In the genomic region with DNA sequence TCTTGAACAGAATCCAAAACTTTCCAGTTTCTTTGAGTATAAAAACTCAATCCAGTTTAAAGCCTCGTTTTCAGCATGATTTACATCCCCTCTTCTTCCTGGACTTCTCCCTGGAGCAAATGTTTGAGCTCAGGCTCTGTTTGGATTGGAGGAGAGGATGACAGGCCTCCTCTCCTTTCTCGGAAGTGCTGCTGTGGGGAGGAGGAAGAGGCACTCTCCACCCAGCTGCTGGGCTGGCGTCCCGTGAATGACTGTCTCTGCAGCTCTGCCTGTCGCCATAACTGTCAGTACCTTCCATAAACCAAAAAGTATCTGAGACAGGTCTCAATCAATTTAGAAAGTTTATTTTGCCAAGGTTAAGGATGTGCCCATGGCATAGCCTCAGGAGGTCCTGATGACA, we compare ENCODE assay signal across 17 cellular contexts.
DNase-seq lines count a peak whose midpoint lies in the region; ATAC-seq and TF ChIP-seq lines count a peak whose summit lies in the region.
"Had no signal": no experiment of that assay in that cellular context is flagged by ENCODE, and none has a peak within 500 bp of the region (broad histone marks: within the 10 kb centered on the region; RNA-seq: fewer than 3 reads in every experiment).

No MANE protein-coding gene starts in this region.

- TF ChIP-seq EP300 in SK-N-SH (IDR thresholded peaks at IDR 0.05; ENCODE audit: borderline replicate concordance in 1 of 2, low read depth in 1 of 2, low read length in 1 of 2) = no peak

- CTCF ChIA-PET in OCI-LY7 (lab: Charles Lee; ENCODE audit: unreplicated experiment) = no interaction called here
- CTCF ChIA-PET in SK-N-SH (lab: Yijun Ruan, JAX) = no interaction called here

- 28 to 38% methylated on average over 5 of the region's 5 CpGs for WGBS in GM23248 (ENCODE audit: low coverage in 1 of 2, low lambda C conversion rate in 2 of 2, missing lambda C conversion rate in 2 of 2), 2 experiments
- WGBS in right cardiac atrium = 28% methylated on average over 5 of the region's 5 CpGs
- 53% methylated on average over 5 of the region's 5 CpGs for WGBS in SK-N-SH (ENCODE audit: low lambda C conversion rate)

- TF ChIP-seq CTCF in AG10803 (conservative IDR thresholded peaks at IDR 0.05; ENCODE audit: low read length) = no peak
- TF ChIP-seq CTCF in osteoblast (IDR thresholded peaks at IDR 0.05; ENCODE audit: extremely low read depth, low read depth, low read length) = no peak
- no peak for TF ChIP-seq CTCF in OCI-LY7 (conservative IDR thresholded peaks at IDR 0.05; ENCODE audit: low read length)
- no peak for TF ChIP-seq CTCF in SK-N-SH (IDR thresholded peaks at IDR 0.05)

- peak; percentile 84 for ATAC-seq in right cardiac atrium
- ATAC-seq: Panc1 had no signal

- peak overlapping the region; percentile 67 for H2AFZ ChIP-seq in GM23248
- peak overlapping the region; percentile 88 for H2AFZ ChIP-seq in osteoblast (ENCODE audit: low read length)
- H2AFZ ChIP-seq in OCI-LY7 (ENCODE audit: low read length) = no peak overlapping the region
- no peak overlapping the region for H2AFZ ChIP-seq in SK-N-SH (ENCODE audit: low read depth)

- H3K9ac ChIP-seq in GM23248 (no peak overlapping the region), SK-N-SH (no peak overlapping the region)

- BruUV-seq in OCI-LY7 (replicated peaks; lab: Mats Ljungman, UMichigan) = no TSS peak

- H3K4me1 ChIP-seq in GM23248 (ENCODE audit: insufficient read depth) (no peaks in the 10 kb centered on the region), right cardiac atrium (ENCODE audit: control insufficient read depth, insufficient read depth, low read length) (no peaks in the 10 kb centered on the region), osteoblast (ENCODE audit: insufficient read depth, low read length) (no peaks in the 10 kb centered on the region), OCI-LY7 (ENCODE audit: insufficient read depth, low read length, poor library complexity, severe bottlenecking) (no peaks in the 10 kb centered on the region), SK-N-SH (ENCODE audit: control insufficient read depth in 1 of 2, insufficient read depth in 2 of 2, low read depth in 1 of 2, low read length in 1 of 2) (no peaks in the 10 kb centered on the region)

- H3K27ac ChIP-seq in GM23248 = no peak overlapping the region
- H3K27ac ChIP-seq in right cardiac atrium (ENCODE audit: low read length) = no peak overlapping the region
- H3K27ac ChIP-seq in osteoblast (ENCODE audit: low read depth, low read length) = no peak overlapping the region
- H3K27ac ChIP-seq in OCI-LY7 (ENCODE audit: low read depth, low read length, poor library complexity, severe bottlenecking) = no peak overlapping the region
- H3K27ac ChIP-seq in SK-N-SH (ENCODE audit: low read depth in 2 of 2, low read length in 1 of 2) = no peak overlapping the region

- H3K9me2 ChIP-seq in GM23248 (ENCODE audit: insufficient read depth) = no peaks in the 10 kb centered on the region
- H3K9me2 ChIP-seq in OCI-LY7 (ENCODE audit: insufficient read depth, low read length) = no peaks in the 10 kb centered on the region
- H3K9me2 ChIP-seq in SK-N-SH = no peaks in the 10 kb centered on the region

- no peaks in the 10 kb centered on the region for H4K20me1 ChIP-seq in GM23248 (ENCODE audit: insufficient read depth)
- no peaks in the 10 kb centered on the region for H4K20me1 ChIP-seq in osteoblast (ENCODE audit: insufficient read depth, low read length)
- H4K20me1 ChIP-seq in OCI-LY7 (ENCODE audit: insufficient read depth, low read length) = no peaks in the 10 kb centered on the region
- H4K20me1 ChIP-seq in SK-N-SH (ENCODE audit: insufficient read depth) = no peaks in the 10 kb centered on the region

- in situ Hi-C loops in GM23248 (cut with MboI) = no loop called here

- intact Hi-C loops in right cardiac atrium (cut with DNase I) = no loop called here
- intact Hi-C loops in OCI-LY7 (cut with micrococcal nuclease; ENCODE audit: unreplicated experiment) = no loop called here

- H3K27me3 ChIP-seq in GM23248 (replicated peaks; ENCODE audit: insufficient read depth) (no peaks in the 10 kb centered on the region), right cardiac atrium (ENCODE audit: control insufficient read depth, insufficient read depth) (no peaks in the 10 kb centered on the region), osteoblast (ENCODE audit: insufficient read depth, low read length) (no peaks in the 10 kb centered on the region), SK-N-SH (ENCODE audit: insufficient read depth) (no peaks in the 10 kb centered on the region)

- DNase-seq in AG10803 (ENCODE audit: low read depth) (peak; percentile 46), GM23248 (peak; percentile 12), right cardiac atrium (peak; percentile 59 to 69 (median 67)), osteoblast (ENCODE audit: insufficient read length, low spot score, missing footprints) (no peak), cerebellum (ENCODE audit: low spot score) (no peak), OCI-LY7 (ENCODE audit: low spot score) (no peak), SK-N-SH (no peak)
- DNase-seq: CD4-positive, alpha-beta memory T cell; DND-41; GF-D8; MV-4-11; NCI-H1417 treated with DMSO at 0.1 percent for 48 hours; NCI-H2029; NCI-H2171 treated with DMSO at 0.1 percent for 48 hours; NCI-H774; SHP77 had no signal

- no peak overlapping the region for H3K4me2 ChIP-seq in GM23248 (ENCODE audit: unreplicated experiment)
- no peak overlapping the region for H3K4me2 ChIP-seq in osteoblast (ENCODE audit: insufficient read depth, low read length)
- H3K4me2 ChIP-seq in OCI-LY7 (ENCODE audit: low read length) = no peak overlapping the region
- no peak overlapping the region for H3K4me2 ChIP-seq in SK-N-SH

- no peaks in the 10 kb centered on the region for H3K36me3 ChIP-seq in GM23248 (ENCODE audit: low read depth)
- no peaks in the 10 kb centered on the region for H3K36me3 ChIP-seq in osteoblast (ENCODE audit: insufficient read depth, low read length)
- no peaks in the 10 kb centered on the region for H3K36me3 ChIP-seq in OCI-LY7 (ENCODE audit: insufficient read depth, low read length)
- H3K36me3 ChIP-seq in SK-N-SH (replicated peaks in 1 of 2; ENCODE audit: control insufficient read depth in 1 of 2, insufficient read depth in 2 of 2, low read length in 1 of 2) = no peaks in the 10 kb centered on the region

- H3F3A ChIP-seq in GM23248 (ENCODE audit: insufficient read depth) (no peaks in the 10 kb centered on the region), SK-N-SH (replicated peaks; ENCODE audit: insufficient read depth) (no peaks in the 10 kb centered on the region)

- no peak for TF ChIP-seq RAD21 in SK-N-SH (IDR thresholded peaks at IDR 0.05; ENCODE audit: low read length)

- H3K9me3 ChIP-seq in GM23248 (ENCODE audit: low read depth) = no peaks in the 10 kb centered on the region
- H3K9me3 ChIP-seq in right cardiac atrium (ENCODE audit: control insufficient read depth, low read length) = no peaks in the 10 kb centered on the region
- H3K9me3 ChIP-seq in osteoblast (ENCODE audit: low read depth, low read length) = no peaks in the 10 kb centered on the region
- no peaks in the 10 kb centered on the region for H3K9me3 ChIP-seq in OCI-LY7 (ENCODE audit: low read length)
- H3K9me3 ChIP-seq in SK-N-SH = no peaks in the 10 kb centered on the region

- POLR2A ChIA-PET in OCI-LY7 (lab: Charles Lee) (interaction anchor here (0.7 to 1.2 kb wide), 2 partner anchors 63 to 582 kb away, joined by 3 to 5 read pairs; no protein-coding TSS in a partner anchor), SK-N-SH (lab: Yijun Ruan, JAX) (no interaction called here)

- no peaks in the 10 kb centered on the region for H3K79me2 ChIP-seq in GM23248 (ENCODE audit: insufficient read depth)
- no peaks in the 10 kb centered on the region for H3K79me2 ChIP-seq in osteoblast (ENCODE audit: insufficient read depth, low read length)
- no peaks in the 10 kb centered on the region for H3K79me2 ChIP-seq in OCI-LY7 (ENCODE audit: insufficient read depth, low read depth, low read length)
- H3K79me2 ChIP-seq in SK-N-SH (ENCODE audit: insufficient read depth) = no peaks in the 10 kb centered on the region

- H3K4me3 ChIP-seq in AG10803 (ENCODE audit: low read length) (no peak overlapping the region), GM23248 (no peak overlapping the region), right cardiac atrium (ENCODE audit: low read length) (no peak overlapping the region), osteoblast (ENCODE audit: insufficient read depth, low read length) (no peak overlapping the region), OCI-LY7 (ENCODE audit: low read depth, low read length, poor library complexity, severe bottlenecking) (no peak overlapping the region), SK-N-SH (ENCODE audit: low read depth in 2 of 2, low read length in 1 of 2) (no peak overlapping the region)

TF ChIP-seq in SK-N-SH, 30 proteins besides CTCF, POLR2A, EP300 and RAD21:
- TF ChIP-seq, protein P1, sequence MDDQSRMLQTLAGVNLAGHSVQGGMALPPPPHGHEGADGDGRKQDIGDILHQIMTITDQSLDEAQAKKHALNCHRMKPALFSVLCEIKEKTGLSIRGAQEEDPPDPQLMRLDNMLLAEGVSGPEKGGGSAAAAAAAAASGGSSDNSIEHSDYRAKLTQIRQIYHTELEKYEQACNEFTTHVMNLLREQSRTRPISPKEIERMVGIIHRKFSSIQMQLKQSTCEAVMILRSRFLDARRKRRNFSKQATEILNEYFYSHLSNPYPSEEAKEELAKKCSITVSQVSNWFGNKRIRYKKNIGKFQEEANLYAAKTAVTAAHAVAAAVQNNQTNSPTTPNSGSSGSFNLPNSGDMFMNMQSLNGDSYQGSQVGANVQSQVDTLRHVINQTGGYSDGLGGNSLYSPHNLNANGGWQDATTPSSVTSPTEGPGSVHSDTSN (IDR thresholded peaks at IDR 0.05) = no peak

Comparison
In these comparisons a context has a peak if more than half of its experiments do, and no peak if none do; other contexts are left out.
1. DNase-seq: peak in AG10803 (single experiment), GM23248 (single experiment) and right cardiac atrium (3 of 3); none in osteoblast (single experiment), cerebellum (single experiment), OCI-LY7 (single experiment) and SK-N-SH (single experiment).
2. H2AFZ ChIP-seq: peak in GM23248 (single experiment) and osteoblast (single experiment); none in OCI-LY7 (single experiment) and SK-N-SH (single experiment).